Comparison of ENCODE assay signal across 28 cellular contexts in genomic region chr4:7288751-7289523, GRCh38.
"Had no signal": no experiment of that assay in that cellular context is flagged by ENCODE, and none has a peak within 500 bp of the region (broad histone marks: within the 10 kb centered on the region; RNA-seq: fewer than 3 reads in every experiment).

No MANE protein-coding gene starts in this region.

- H3K4me1 ChIP-seq: left lung, lower lobe of right lung, prostate gland, upper lobe of right lung had no signal

- H3K27me3 Mint-ChIP-seq: stimulated activated naive CD8-positive, alpha-beta T cell treated with anti-CD3 and anti-CD28 coated beads, Interleukin-15, Interleukin-2, amounts not matched to agents 100 ng/mL and 50 ng/mL, for 24 hours had no signal

- H3K9me3 ChIP-seq: left lung, lower lobe of right lung, neutrophil, ovary, prostate gland, suprapubic skin, thoracic aorta, tibial artery, upper lobe of right lung had no signal

- H3K9me3 Mint-ChIP-seq: naive thymus-derived CD8-positive, alpha-beta T cell; nephron; neural crest cell; stimulated activated effector memory CD8-positive, alpha-beta T cell treated with anti-CD3 and anti-CD28 coated beads, Interleukin-12 subunit alpha, Interleukin-12 subunit beta, amount 100 ng/mL, for 72 hours; stimulated activated naive CD8-positive, alpha-beta T cell treated with anti-CD3 and anti-CD28 coated beads, Interleukin-15, Interleukin-2, amounts not matched to agents 100 ng/mL and 50 ng/mL, for 24 hours had no signal

- H3K27ac ChIP-seq: left lung, lower lobe of right lung, neutrophil, ovary, prostate gland, skin epidermis, suprapubic skin, thoracic aorta, tibial artery, upper lobe of right lung had no signal

- H3K27ac Mint-ChIP-seq: naive thymus-derived CD8-positive, alpha-beta T cell; stimulated activated effector memory CD8-positive, alpha-beta T cell treated with anti-CD3 and anti-CD28 coated beads, Interleukin-12 subunit alpha, Interleukin-12 subunit beta, amount 100 ng/mL, for 72 hours; stimulated activated naive CD8-positive, alpha-beta T cell treated with anti-CD3 and anti-CD28 coated beads, Interleukin-15, Interleukin-2, amounts not matched to agents 100 ng/mL and 50 ng/mL, for 24 hours had no signal

- H3K36me3 Mint-ChIP-seq: naive thymus-derived CD8-positive, alpha-beta T cell; stimulated activated effector memory CD8-positive, alpha-beta T cell treated with anti-CD3 and anti-CD28 coated beads, Interleukin-12 subunit alpha, Interleukin-12 subunit beta, amount 100 ng/mL, for 72 hours had no signal

- DNase-seq: hippocampal formation; kidney glomerular epithelial cell; left colon; lower lobe of right lung; mammary epithelial cell; mesenchymal stem cell; naive thymus-derived CD8-positive, alpha-beta T cell; ovary; retina; right cardiac atrium; stimulated activated CD4-positive, alpha-beta T cell treated with anti-CD3 and anti-CD28 coated beads, Interleukin-12 subunit alpha, Interleukin-12 subunit beta, amount 100 ng/mL, for 4 hours; stimulated activated CD4-positive, alpha-beta T cell treated with anti-CD3 and anti-CD28 coated beads, Interleukin-15, amount 100 ng/mL, for 24 hours; stimulated activated CD4-positive, alpha-beta T cell treated with anti-CD3 and anti-CD28 coated beads, Interleukin-2, amount 100 ng/mL, for 24 hours; stimulated activated CD4-positive, alpha-beta T cell treated with anti-CD3 and anti-CD28 coated beads, Interleukin-4, amount 100 ng/mL, for 1 hour; stimulated activated naive CD4-positive, alpha-beta T cell; tibial artery; trophoblast cell; upper lobe of right lung had no signal

- H3K27me3 ChIP-seq: ovary, upper lobe of right lung had no signal

- H3K4me3 Mint-ChIP-seq: naive thymus-derived CD8-positive, alpha-beta T cell; nephron; neural crest cell; stimulated activated effector memory CD8-positive, alpha-beta T cell treated with anti-CD3 and anti-CD28 coated beads, Interleukin-12 subunit alpha, Interleukin-12 subunit beta, amount 100 ng/mL, for 72 hours; stimulated activated naive CD8-positive, alpha-beta T cell treated with anti-CD3 and anti-CD28 coated beads, Interleukin-15, Interleukin-2, amounts not matched to agents 100 ng/mL and 50 ng/mL, for 24 hours had no signal
